Comparison of ENCODE assay signal across 10 cellular contexts in the genomic region with DNA sequence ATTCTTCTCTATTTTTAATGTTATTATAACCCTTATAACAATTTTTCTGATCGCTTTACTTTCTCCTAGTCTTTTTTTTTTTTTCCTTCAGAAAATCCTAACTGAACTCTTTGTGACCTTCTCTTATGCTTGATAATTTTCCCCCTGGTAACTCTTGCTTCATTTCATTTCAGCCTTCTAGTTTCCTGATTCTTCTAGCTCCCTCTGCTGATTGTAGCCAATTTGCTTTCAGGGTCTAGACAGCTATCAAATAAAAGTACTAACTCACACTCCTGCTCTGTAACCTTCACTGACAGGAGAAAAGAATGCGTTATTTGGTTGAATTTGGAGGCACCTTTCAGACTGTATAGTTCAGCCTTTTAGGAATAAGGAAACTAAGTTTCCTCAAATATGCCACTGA.
DNase-seq lines count a peak whose midpoint lies in the region; ATAC-seq and TF ChIP-seq lines count a peak whose summit lies in the region.
"Had no signal": no experiment of that assay in that cellular context is flagged by ENCODE, and none has a peak within 500 bp of the region (broad histone marks: within the 10 kb centered on the region; RNA-seq: fewer than 3 reads in every experiment).

No MANE protein-coding gene starts in this region.

- H3K9me3 ChIP-seq in gastrocnemius medialis, result no peaks in the 10 kb centered on the region
- H3K9me3 ChIP-seq: tibial artery had no signal

- H3K36me3 Mint-ChIP-seq in HFFc6 (ENCODE audit: low read depth), result no peaks in the 10 kb centered on the region
- H3K36me3 Mint-ChIP-seq in activated T-helper 2 cell treated with anti-CD3 and anti-CD28 coated beads, Interferon-gamma antibody, Interleukin-2, Interleukin-4, amounts not matched to agents 10 μg/mL and 5 μg/mL and 100 μg/mL, durations not matched to agents 14 hours and 24 hours and 36 hours (ENCODE audit: low read depth), result no peaks in the 10 kb centered on the region

- DNase-seq in ACHN (peak; percentile 22), HFFc6 (peak; percentile 18), RPMI7951 (ENCODE audit: low read depth) (peak; percentile 10), foreskin fibroblast (peak; percentile 38 to 75), gastrocnemius medialis (no peak), activated T-cell treated with anti-CD3 and anti-CD28 coated beads for 4 hours (no peak)
- no peak for DNase-seq in activated T-helper 2 cell treated with anti-CD3 and anti-CD28 coated beads, Interferon-gamma antibody, Interleukin-2, Interleukin-4, amounts not matched to agents 10 μg/mL and 5 μg/mL and 100 μg/mL, durations not matched to agents 14 hours and 24 hours and 36 hours (ENCODE audit: low spot score)
- DNase-seq: activated CD4-positive, alpha-beta T cell treated with anti-CD3 and anti-CD28 coated beads for 1 hour; tibial artery had no signal

- no peak for TF ChIP-seq POLR2A in gastrocnemius medialis (IDR thresholded peaks at IDR 0.05)

- ATAC-seq in GM21786 (IDR thresholded peaks at IDR 0.05; ENCODE audit: unreplicated experiment) (no peak), gastrocnemius medialis (no peak)

- in situ Hi-C loops in ACHN (cut with HindIII; ENCODE audit: low pct_ligation_motif_present, low pct_unique_long_range_greater_than_20kb, low sequenced_read_pairs) (no loop called here), gastrocnemius medialis (cut with MboI; ENCODE audit: low sequenced_read_pairs in 4 of 4) (no loop called here)

- intact Hi-C loops in activated T-helper 2 cell treated with anti-CD3 and anti-CD28 coated beads, Interferon-gamma antibody, Interleukin-2, Interleukin-4, amounts not matched to agents 10 μg/mL and 5 μg/mL and 100 μg/mL, durations not matched to agents 14 hours and 24 hours and 36 hours (cut with micrococcal nuclease), result no loop called here
- intact Hi-C loops in gastrocnemius medialis (cut with DNase I; ENCODE audit: low total_unique reads), result no loop called here

- peaks cover 7% of the 10 kb centered on the region for H3K27me3 Mint-ChIP-seq in HFFc6 (ENCODE audit: insufficient read depth)
- H3K27me3 Mint-ChIP-seq in activated T-helper 2 cell treated with anti-CD3 and anti-CD28 coated beads, Interferon-gamma antibody, Interleukin-2, Interleukin-4, amounts not matched to agents 10 μg/mL and 5 μg/mL and 100 μg/mL, durations not matched to agents 14 hours and 24 hours and 36 hours (ENCODE audit: low read depth), result peaks cover 4% of the 10 kb centered on the region

- no peaks in the 10 kb centered on the region for H3K36me3 ChIP-seq in gastrocnemius medialis
- H3K36me3 ChIP-seq: tibial artery had no signal

- H3K4me3 ChIP-seq in foreskin fibroblast (ENCODE audit: low read depth in 1 of 2, low read length in 2 of 2), result no peak overlapping the region
- H3K4me3 ChIP-seq in gastrocnemius medialis, result no peak overlapping the region
- H3K4me3 ChIP-seq: tibial artery had no signal

- peaks cover 6% of the 10 kb centered on the region; the same call in 1 of the 2 replicates for H3K4me1 Mint-ChIP-seq in HFFc6 (ENCODE audit: low read depth)
- no peaks in the 10 kb centered on the region for H3K4me1 Mint-ChIP-seq in activated T-helper 2 cell treated with anti-CD3 and anti-CD28 coated beads, Interferon-gamma antibody, Interleukin-2, Interleukin-4, amounts not matched to agents 10 μg/mL and 5 μg/mL and 100 μg/mL, durations not matched to agents 14 hours and 24 hours and 36 hours (ENCODE audit: low read depth)

- no peak overlapping the region for H3K27ac ChIP-seq in gastrocnemius medialis
- H3K27ac ChIP-seq: tibial artery had no signal

- H3K4me1 ChIP-seq in gastrocnemius medialis, result no peaks in the 10 kb centered on the region
- H3K4me1 ChIP-seq: tibial artery had no signal

- no peak overlapping the region for H3K27ac Mint-ChIP-seq in HFFc6
- no peak overlapping the region for H3K27ac Mint-ChIP-seq in activated T-helper 2 cell treated with anti-CD3 and anti-CD28 coated beads, Interferon-gamma antibody, Interleukin-2, Interleukin-4, amounts not matched to agents 10 μg/mL and 5 μg/mL and 100 μg/mL, durations not matched to agents 14 hours and 24 hours and 36 hours

- H3K9me3 Mint-ChIP-seq in HFFc6, result no peaks in the 10 kb centered on the region
- H3K9me3 Mint-ChIP-seq in activated T-helper 2 cell treated with anti-CD3 and anti-CD28 coated beads, Interferon-gamma antibody, Interleukin-2, Interleukin-4, amounts not matched to agents 10 μg/mL and 5 μg/mL and 100 μg/mL, durations not matched to agents 14 hours and 24 hours and 36 hours, result no peaks in the 10 kb centered on the region

- TF ChIP-seq CTCF in HFFc6 (IDR thresholded peaks at IDR 0.05) (peak; percentile 59; the same call in 1 of the 2 replicates), foreskin fibroblast (IDR thresholded peaks at IDR 0.05; ENCODE audit: low read depth, low read length) (peak; percentile 58), gastrocnemius medialis (IDR thresholded peaks at IDR 0.05 in 4 of 5, conservative IDR thresholded peaks at IDR 0.05 in 1 of 5) (no peak)

- H3K4me3 Mint-ChIP-seq in HFFc6, result no peak overlapping the region
- H3K4me3 Mint-ChIP-seq in activated T-helper 2 cell treated with anti-CD3 and anti-CD28 coated beads, Interferon-gamma antibody, Interleukin-2, Interleukin-4, amounts not matched to agents 10 μg/mL and 5 μg/mL and 100 μg/mL, durations not matched to agents 14 hours and 24 hours and 36 hours (ENCODE audit: low read depth), result no peak overlapping the region

- H3K27me3 ChIP-seq in gastrocnemius medialis, result no peaks in the 10 kb centered on the region
- H3K27me3 ChIP-seq: tibial artery had no signal

Comparison
In these comparisons a context has a peak if more than half of its experiments do, and no peak if none do; other contexts are left out.
1. DNase-seq: peak in ACHN (single experiment), HFFc6 (single experiment), RPMI7951 (single experiment) and foreskin fibroblast (2 of 2); none in activated T-helper 2 cell treated with anti-CD3 and anti-CD28 coated beads, Interferon-gamma antibody, Interleukin-2, Interleukin-4, amounts not matched to agents 10 μg/mL and 5 μg/mL and 100 μg/mL, durations not matched to agents 14 hours and 24 hours and 36 hours (single experiment), gastrocnemius medialis (0 of 2) and activated T-cell treated with anti-CD3 and anti-CD28 coated beads for 4 hours (single experiment).
2. CTCF ChIP-seq: peak in HFFc6 (single experiment) and foreskin fibroblast (single experiment); none in gastrocnemius medialis (0 of 5).